ENCODE assay signal across 22 cellular contexts in genomic region chr4:94605241-94605640, GRCh38.
DNase-seq lines count a peak whose midpoint lies in the region; ATAC-seq, FAIRE-seq and TF ChIP-seq lines count a peak whose summit lies in the region.
"Had no signal": no experiment of that assay in that cellular context is flagged by ENCODE, and none has a peak within 500 bp of the region (broad histone marks: within the 10 kb centered on the region; RNA-seq: fewer than 3 reads in every experiment).

No MANE protein-coding gene starts in this region.

- H3K4me1 ChIP-seq in heart right ventricle, result peaks cover 0 to 41% (median 21%) of the 10 kb centered on the region in 9 donors
- no peaks in the 10 kb centered on the region for H3K4me1 ChIP-seq in K562 (replicated peaks in 1 of 2; ENCODE audit: control insufficient read depth in 2 of 2, insufficient read depth in 2 of 2, low read length in 2 of 2)
- peaks cover 9 to 12% of the 10 kb centered on the region in 2 donors for H3K4me1 ChIP-seq in uterus
- no peaks in the 10 kb centered on the region for H3K4me1 ChIP-seq in A673 (ENCODE audit: insufficient read depth, low read length, poor library complexity, severe bottlenecking)

- in situ Hi-C loops in K562 (cut with MboI), result loop anchor here (25.0 kb wide), 1 partner anchor 818 kb away; no protein-coding TSS in a partner anchor

- no peak overlapping the region for H2AFZ ChIP-seq in K562 (ENCODE audit: low read depth, low read length)

- 16 to 19% methylated on average over 1 of the region's 1 CpG for WGBS in heart right ventricle, 2 donors
- 100% methylated on average over 1 of the region's 1 CpG for WGBS in K562 (ENCODE audit: insufficient coverage, low coverage, missing lambda C conversion rate)

- DNase-seq in heart right ventricle (no peak), Right ventricle myocardium inferior (ENCODE audit: missing footprints) (no peak), K562 (ENCODE audit: extremely low read depth in 1 of 4, low spot score in 3 of 4) (no peak), glomerular endothelial cell (ENCODE audit: extremely low read depth, low read depth, low spot score) (peak; percentile 16), uterus (no peak), NCI-H1092 (lab: John Stamatoyannopoulos, UW) (no peak), C1 segment of cervical spinal cord (lab: John Stamatoyannopoulos, UW) (no peak), A673 (ENCODE audit: low spot score) (no peak)
- DNase-seq: 8988T; BE2C; CD4-positive, alpha-beta T cell; GF-D8; MV-4-11; NCI-H1417; NCI-H187; NCI-H2107; NCI-H226; NCI-H524 treated with DMSO at 0.1 percent for 48 hours; PC-3; RPMI8226 had no signal

- peaks cover 0 to 26% (median 0%) of the 10 kb centered on the region in 9 donors for H3K36me3 ChIP-seq in heart right ventricle
- H3K36me3 ChIP-seq in K562 (ENCODE audit: control insufficient read depth, insufficient read depth, low read length), result no peaks in the 10 kb centered on the region
- no peaks in the 10 kb centered on the region for H3K36me3 ChIP-seq in uterus
- H3K36me3 ChIP-seq in A673 (ENCODE audit: insufficient read depth, low read length, poor library complexity, severe bottlenecking), result no peaks in the 10 kb centered on the region

- H3K4me2 ChIP-seq in K562 (ENCODE audit: insufficient read depth, low read length), result no peak overlapping the region
- H3K4me2 ChIP-seq: KMS-11 had no signal

- H3K27ac ChIP-seq in heart right ventricle (peak overlapping the region in 2 of 10 donors; percentile 13 to 18), K562 (ENCODE audit: extremely low read depth, low read depth, low read length) (no peak overlapping the region), uterus (peak overlapping the region; percentile 27 to 55), A673 (ENCODE audit: low read depth, low read length, poor library complexity, severe bottlenecking) (no peak overlapping the region)
- H3K27ac ChIP-seq: KMS-11 had no signal

- H3K27me3 ChIP-seq in heart right ventricle, result no peaks in the 10 kb centered on the region
- H3K27me3 ChIP-seq in K562 (ENCODE audit: control insufficient read depth in 2 of 2, insufficient read depth in 2 of 2, low read length in 2 of 2), result no peaks in the 10 kb centered on the region
- H3K27me3 ChIP-seq in uterus, result no peaks in the 10 kb centered on the region
- no peaks in the 10 kb centered on the region for H3K27me3 ChIP-seq in A673 (replicated peaks; ENCODE audit: insufficient read depth, low read depth, low read length, poor library complexity)
- H3K27me3 ChIP-seq: BE2C had no signal

- H3K4me3 ChIP-seq in heart right ventricle (no peak overlapping the region), K562 (no peak overlapping the region), uterus (no peak overlapping the region), A673 (ENCODE audit: low read depth, low read length, poor library complexity, severe bottlenecking) (no peak overlapping the region)

- no peaks in the 10 kb centered on the region for H4K20me1 ChIP-seq in K562 (replicated peaks; ENCODE audit: control insufficient read depth, insufficient read depth, low read length)

- TF ChIP-seq EP300 in K562 (IDR thresholded peaks at IDR 0.05; ENCODE audit: low read length), result no peak

- H3K9me1 ChIP-seq in K562 (ENCODE audit: control insufficient read depth, insufficient read depth, low read length), result no peaks in the 10 kb centered on the region

- no peaks in the 10 kb centered on the region for H3K79me2 ChIP-seq in K562 (ENCODE audit: control insufficient read depth, insufficient read depth, low read length)

- TF ChIP-seq CTCF in heart right ventricle (IDR thresholded peaks at IDR 0.05), result no peak
- TF ChIP-seq CTCF in K562 (IDR thresholded peaks at IDR 0.05 in 2 of 3, conservative IDR thresholded peaks at IDR 0.05 in 1 of 3; ENCODE audit: insufficient read depth in 2 of 3, low read depth in 1 of 3, low read length in 3 of 3), result no peak
- no peak for TF ChIP-seq CTCF in uterus (IDR thresholded peaks at IDR 0.05)
- no peak for TF ChIP-seq CTCF in A673 (conservative IDR thresholded peaks at IDR 0.05; ENCODE audit: low read depth, low read length)

- CTCF ChIA-PET in K562 (lab: Yijun Ruan, JAX; ENCODE audit: low intra/inter-chr PET ratio) (no interaction called here), A673 (lab: Charles Lee) (no interaction called here)

- BruUV-seq in K562 (replicated peaks; lab: Mats Ljungman, UMichigan) (no TSS peak), A673 (replicated peaks; lab: Mats Ljungman, UMichigan) (no TSS peak)

- intact Hi-C loops in heart right ventricle (cut with DNase I) (no loop called here), Right ventricle myocardium inferior (cut with DNase I) (no loop called here), K562 (cut with micrococcal nuclease) (no loop called here), uterus (cut with DNase I; ENCODE audit: low total_unique reads) (no loop called here), A673 (cut with micrococcal nuclease; ENCODE audit: unreplicated experiment) (no loop called here)

- no peak for TF ChIP-seq RAD21 in K562 (CRISPR knock-in tag; conservative IDR thresholded peaks at IDR 0.05 in 1 of 2, IDR thresholded peaks at IDR 0.05 in 1 of 2)

- H3K9me3 ChIP-seq in heart right ventricle (no peaks in the 10 kb centered on the region), K562 (replicated peaks; ENCODE audit: control insufficient read depth, insufficient read depth, low read depth, low read length) (no peaks in the 10 kb centered on the region), uterus (no peaks in the 10 kb centered on the region), A673 (ENCODE audit: low read depth, low read length, poor library complexity, severe bottlenecking) (no peaks in the 10 kb centered on the region)
- H3K9me3 ChIP-seq: BE2C had no signal

- FAIRE-seq in K562 (lab: Jason Lieb, UNC), result no peak
- FAIRE-seq: H54 had no signal

- no peak for TF ChIP-seq POLR2A in K562 (conservative IDR thresholded peaks at IDR 0.05)
- TF ChIP-seq POLR2A in uterus (IDR thresholded peaks at IDR 0.05), result no peak

- ATAC-seq in heart right ventricle (peak in 5 of 8 donors; percentile 4 to 26 (median 13)), Right ventricle myocardium inferior (no peak), K562 (no peak)
- ATAC-seq: PC-3 had no signal

- H3K9ac ChIP-seq in K562 (ENCODE audit: insufficient read depth in 1 of 2, low read depth in 2 of 2, low read length in 2 of 2), result no peak overlapping the region
- H3K9ac ChIP-seq: KMS-11 had no signal

- POLR2A ChIA-PET in K562 (lab: Yijun Ruan, JAX), result no interaction called here
- POLR2A ChIA-PET in A673 (lab: Charles Lee; ENCODE audit: low non-redundant PET), result no interaction called here

TF ChIP-seq in K562, 482 proteins besides CTCF, POLR2A, EP300 and RAD21:
- peak; percentile 72; the same call in 1 of the 2 replicates for TF ChIP-seq SPI1 (IDR thresholded peaks at IDR 0.05; ENCODE audit: borderline replicate concordance, low read depth, low read length)
- TF ChIP-seq DMBX1 (CRISPR knock-in tag; IDR thresholded peaks at IDR 0.05; ENCODE audit: borderline replicate concordance), result no peak
- no peak for TF ChIP-seq ZBTB12 (CRISPR knock-in tag; IDR thresholded peaks at IDR 0.05)
- no peak for TF ChIP-seq TBL1XR1 (IDR thresholded peaks at IDR 0.05; ENCODE audit: low read length in 2 of 2)
- TF ChIP-seq HMBOX1 (IDR thresholded peaks at IDR 0.05), result no peak
- TF ChIP-seq PHTF2 (CRISPR knock-in tag; IDR thresholded peaks at IDR 0.05), result no peak

Comparison
In these comparisons a context has a peak if more than half of its experiments do, and no peak if none do; other contexts are left out.
1. ATAC-seq: peak in heart right ventricle (5 of 8); none in Right ventricle myocardium inferior (single experiment) and K562 (single experiment).
2. H3K27ac ChIP-seq: peak in uterus (2 of 2); none in K562 (single experiment) and A673 (single experiment).